In the genomic region with DNA sequence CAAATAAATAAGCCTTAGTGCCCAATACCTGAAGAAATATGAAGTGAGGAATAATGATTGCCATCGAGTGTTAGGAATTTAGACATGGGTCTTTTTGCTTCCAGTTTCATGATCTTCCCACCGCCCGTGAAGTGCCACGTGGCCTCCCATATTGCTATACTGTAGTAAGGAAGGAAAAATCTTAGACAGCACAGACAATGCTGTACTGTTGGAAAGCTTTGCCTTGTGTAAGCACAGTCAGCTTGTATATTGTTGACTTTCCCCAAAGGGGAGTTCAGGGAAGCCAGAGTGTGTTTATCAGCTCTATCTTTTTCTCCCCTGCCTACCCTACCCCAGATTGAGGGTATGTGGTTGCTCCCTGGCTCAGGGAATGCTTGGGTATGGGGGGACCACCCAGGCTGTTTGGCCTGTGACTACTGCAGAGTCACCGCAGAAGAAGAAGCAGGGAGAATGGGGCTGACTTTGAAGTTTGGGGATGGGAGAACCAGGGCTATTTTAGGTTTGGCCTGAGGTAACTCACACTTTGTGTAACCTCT, we compare ENCODE assay signal across 29 cellular contexts.
"Had no signal": no experiment of that assay in that cellular context is flagged by ENCODE, and none has a peak within 500 bp of the region (broad histone marks: within the 10 kb centered on the region; RNA-seq: fewer than 3 reads in every experiment).

No MANE protein-coding gene starts in this region.

- H3K27ac Mint-ChIP-seq: endodermal cell; memory B cell; mesothelial cell of epicardium; naive thymus-derived CD4-positive, alpha-beta T cell; nephron; stimulated activated effector memory CD8-positive, alpha-beta T cell treated with anti-CD3 and anti-CD28 coated beads, Interleukin-12 subunit alpha, Interleukin-12 subunit beta, amount 100 ng/mL, for 72 hours; type B pancreatic cell had no signal

- H3K4me2 ChIP-seq: hepatocyte had no signal

- H3K36me3 Mint-ChIP-seq: stimulated activated effector memory CD8-positive, alpha-beta T cell treated with anti-CD3 and anti-CD28 coated beads, Interleukin-12 subunit alpha, Interleukin-12 subunit beta, amount 100 ng/mL, for 72 hours; type B pancreatic cell had no signal

- H3K9me3 ChIP-seq: gastroesophageal sphincter, prostate gland, right atrium auricular region, testis had no signal

- H3K36me3 ChIP-seq: gastroesophageal sphincter, heart left ventricle, prostate gland, right atrium auricular region, tibial artery had no signal

- H3K9me3 Mint-ChIP-seq: memory B cell; stimulated activated effector memory CD8-positive, alpha-beta T cell treated with anti-CD3 and anti-CD28 coated beads, Interleukin-12 subunit alpha, Interleukin-12 subunit beta, amount 100 ng/mL, for 72 hours; type B pancreatic cell had no signal

- H3K4me3 Mint-ChIP-seq: endodermal cell; memory B cell; mesothelial cell of epicardium; naive thymus-derived CD4-positive, alpha-beta T cell; nephron; stimulated activated effector memory CD8-positive, alpha-beta T cell treated with anti-CD3 and anti-CD28 coated beads, Interleukin-12 subunit alpha, Interleukin-12 subunit beta, amount 100 ng/mL, for 72 hours; type B pancreatic cell had no signal

- H3K79me2 ChIP-seq: hepatocyte had no signal

- H3K27me3 ChIP-seq: dorsolateral prefrontal cortex, gastroesophageal sphincter, heart left ventricle, hepatocyte, right atrium auricular region, testis, tibial artery had no signal

- ATAC-seq: esophagus mucosa; gastroesophageal sphincter; heart left ventricle; left lobe of liver; naive thymus-derived CD4-positive, alpha-beta T cell; sciatic nerve; stimulated activated effector memory CD8-positive, alpha-beta T cell treated with anti-CD3 and anti-CD28 coated beads, Interleukin-12 subunit alpha, Interleukin-12 subunit beta, amount 100 ng/mL, for 72 hours; stimulated activated naive CD8-positive, alpha-beta T cell treated with anti-CD3 and anti-CD28 coated beads, Interleukin-15, Interleukin-2, amounts not matched to agents 100 U/mL and 50 U/mL, for 24 hours had no signal

- H3K27ac ChIP-seq: dorsolateral prefrontal cortex, gastroesophageal sphincter, heart left ventricle, hepatocyte, prostate gland, right atrium auricular region, testis, tibial artery had no signal

- H3K27me3 Mint-ChIP-seq: memory B cell; naive thymus-derived CD4-positive, alpha-beta T cell had no signal

- DNase-seq: dorsolateral prefrontal cortex; effector CD4-positive, alpha-beta T cell; endodermal cell; foreskin fibroblast; heart left ventricle; islet precursor cell; naive thymus-derived CD4-positive, alpha-beta T cell; nucleus accumbens; stimulated activated CD4-positive, alpha-beta T cell treated with anti-CD3 and anti-CD28 coated beads, Interleukin-2, amount 100 ng/mL, for 24 hours; stimulated activated CD4-positive, alpha-beta T cell treated with anti-CD3 and anti-CD28 coated beads, Interleukin-4, amount 100 ng/mL, for 24 hours; stimulated activated naive CD8-positive, alpha-beta T cell treated with anti-CD3 and anti-CD28 coated beads, Interleukin-15, Interleukin-2, amounts not matched to agents 100 U/mL and 50 U/mL, for 24 hours; substantia nigra; testis; tibial artery had no signal

- H3K4me1 ChIP-seq: prostate gland, right atrium auricular region, testis had no signal

- H3K4me3 ChIP-seq: dorsolateral prefrontal cortex, gastroesophageal sphincter, heart left ventricle, hepatocyte, lung, prostate gland, right atrium auricular region, testis, tibial artery had no signal

- FAIRE-seq: colon, urothelium cell line had no signal

- H3K4me1 Mint-ChIP-seq: nephron; stimulated activated effector memory CD8-positive, alpha-beta T cell treated with anti-CD3 and anti-CD28 coated beads, Interleukin-12 subunit alpha, Interleukin-12 subunit beta, amount 100 ng/mL, for 72 hours had no signal

- H2AFZ ChIP-seq: hepatocyte had no signal
